In genomic region chr11:129815596-129816461, GRCh38 we compare ENCODE assay signal across 9 cellular contexts. TPM values are rescaled to one million over a fixed set of nuclear protein-coding genes. Genes with fewer than 3 reads are reported as not detected.
A peak's percentile ranks its signal among the peaks of the same experiment; 100 is the strongest.
DNase-seq lines count a peak whose midpoint lies in the region; ATAC-seq and TF ChIP-seq lines count a peak whose summit lies in the region.
"Had no signal": no experiment of that assay in that cellular context is flagged by ENCODE, and none has a peak within 500 bp of the region (broad histone marks: within the 10 kb centered on the region; RNA-seq: fewer than 3 reads in every experiment).

Gene TMEM45B (plus strand): TSS chr11:129815848. CDS start chr11:129852483, 36,635 bp downstream.

- H3K4me1 ChIP-seq in lung (ENCODE audit: control insufficient read depth in 2 of 2, insufficient read depth in 2 of 2, low read length in 2 of 2): no peaks in the 10 kb centered on the region
- H3K4me1 ChIP-seq in thyroid gland: peaks cover 0 to 4% of the 10 kb centered on the region in 2 donors

- H3K9me3 Mint-ChIP-seq in CD4-positive, alpha-beta T cell: peaks cover 3% of the 10 kb centered on the region
- peaks cover 3 to 13% (median 9%) of the 10 kb centered on the region in 5 experiments for H3K9me3 Mint-ChIP-seq in brain

- H3K27me3 ChIP-seq in CD4-positive, alpha-beta T cell (ENCODE audit: control insufficient read depth, insufficient read depth, low read length): peaks cover 5% of the 10 kb centered on the region
- H3K27me3 ChIP-seq in lung (ENCODE audit: control insufficient read depth, insufficient read depth): no peaks in the 10 kb centered on the region
- H3K27me3 ChIP-seq in thyroid gland: no peaks in the 10 kb centered on the region

- TF ChIP-seq POLR2A in thyroid gland (IDR thresholded peaks at IDR 0.05): peak in 1 of 2 donors; percentile 38

- H3K36me3 ChIP-seq in lung (ENCODE audit: control insufficient read depth in 2 of 2, insufficient read depth in 2 of 2, low read length in 2 of 2) (no peaks in the 10 kb centered on the region), thyroid gland (no peaks in the 10 kb centered on the region)

- peaks cover 9% of the 10 kb centered on the region for H3K36me3 Mint-ChIP-seq in CD4-positive, alpha-beta T cell (ENCODE audit: low read depth)
- no peaks in the 10 kb centered on the region for H3K36me3 Mint-ChIP-seq in brain

- no peak for TF ChIP-seq CTCF in CD4-positive, alpha-beta T cell (IDR thresholded peaks at IDR 0.05)
- TF ChIP-seq CTCF in brain (conservative IDR thresholded peaks at IDR 0.05) (no peak), lung (IDR thresholded peaks at IDR 0.05; ENCODE audit: control extremely low read depth, extremely low read depth) (no peak), thyroid gland (IDR thresholded peaks at IDR 0.05) (no peak)

- H3K27me3 Mint-ChIP-seq in CD4-positive, alpha-beta T cell: peaks cover 40% of the 10 kb centered on the region
- H3K27me3 Mint-ChIP-seq in brain: peaks cover 70% of the 10 kb centered on the region

- CTCF ChIA-PET in CD4-positive, alpha-beta T cell (lab: Charles Lee): interaction anchor here (0.6 to 1.4 kb wide), 4 partner anchors 16 to 1118 kb away, joined by 3 read pairs; no protein-coding TSS in a partner anchor

- POLR2A ChIA-PET in CD4-positive, alpha-beta T cell (lab: Charles Lee): interaction anchor here (0.6 to 4.5 kb wide), 11 partner anchors 11 to 188 kb away, joined by 3 to 74 read pairs (median 8); no protein-coding TSS in a partner anchor

- H3K4me3 ChIP-seq in lung (peak within 1 kb of the TSS; percentile 45), thyroid gland (replicated peaks in 1 of 3) (peak within 1 kb of the TSS in 1 of 3 donors; percentile 31)
- H3K4me3 ChIP-seq: SK-N-MC had no signal

- H3K4me3 Mint-ChIP-seq in CD4-positive, alpha-beta T cell: peak within 1 kb of the TSS; percentile 89
- H3K4me3 Mint-ChIP-seq in brain: peak within 1 kb of the TSS in 4 of 5 experiments; percentile 59 to 73 (median 66)

- H3K27ac Mint-ChIP-seq in CD4-positive, alpha-beta T cell: peak within 1 kb of the TSS; percentile 95
- no peak within 1 kb of the TSS for H3K27ac Mint-ChIP-seq in brain

- ATAC-seq in CD4-positive, alpha-beta T cell (ENCODE audit: poor library complexity): peak; percentile 35
- ATAC-seq in lung (ENCODE audit: insufficient read depth, low FRiP score): peak; percentile 84
- no peak for ATAC-seq in HG02678 (IDR thresholded peaks at IDR 0.05; ENCODE audit: unreplicated experiment)
- no peak for ATAC-seq in GM21825 (IDR thresholded peaks at IDR 0.05; ENCODE audit: unreplicated experiment)

- WGBS in lung, 2 donors: 3 to 4% methylated on average over 48 to 68 of the region's 68 CpGs
- WGBS in thyroid gland, 2 donors: 1 to 3% methylated on average over 21 to 28 of the region's 68 CpGs

- peaks cover 58% of the 10 kb centered on the region for H3K4me1 Mint-ChIP-seq in CD4-positive, alpha-beta T cell (ENCODE audit: low read depth)
- H3K4me1 Mint-ChIP-seq in brain: no peaks in the 10 kb centered on the region

- intact Hi-C loops in CD4-positive, alpha-beta T cell (cut with DNase I, micrococcal nuclease): loop anchor here (2.0 to 10.0 kb wide), 4 partner anchors 36 to 189 kb away; partner anchors contain the start of genes NFRKB (in 1 of the 2) and PRDM10 (in 1 of the 2)
- intact Hi-C loops in thyroid gland (cut with DNase I): no loop called here

- H3K27ac ChIP-seq in CD4-positive, alpha-beta T cell (ENCODE audit: low read depth, low read length): no peak within 1 kb of the TSS
- H3K27ac ChIP-seq in lung (ENCODE audit: low read depth in 1 of 2, low read length in 1 of 2) (peak within 1 kb of the TSS in 1 of 2 donors; percentile 65), thyroid gland (peak within 1 kb of the TSS in 2 of 3 donors; percentile 49 to 62)
- H3K27ac ChIP-seq: SK-N-MC had no signal

- H3K9me3 ChIP-seq in CD4-positive, alpha-beta T cell (ENCODE audit: control insufficient read depth, low read length): no peaks in the 10 kb centered on the region
- peaks cover 0 to 2% of the 10 kb centered on the region in 2 donors for H3K9me3 ChIP-seq in lung (ENCODE audit: control insufficient read depth in 2 of 2, insufficient read depth in 1 of 2, low read length in 1 of 2)
- no peaks in the 10 kb centered on the region for H3K9me3 ChIP-seq in thyroid gland

- peak in 9 of 10 experiments; percentile 14 to 50 (median 22) for DNase-seq in CD4-positive, alpha-beta T cell
- DNase-seq in NCI-H748 treated with DMSO at 0.1 percent for 48 hours (lab: John Stamatoyannopoulos, UW) (peak; percentile 12), lung (ENCODE audit: low spot score) (peak; percentile 64), thyroid gland (peak; percentile 73 to 81), NCI-H2171 treated with DMSO at 0.1 percent for 48 hours (lab: John Stamatoyannopoulos, UW) (no peak)

RNA-seq across cellular contexts. Expression of gene TMEM45B, which starts in this region (rescaled TPM):
- total RNA-seq in CD4-positive, alpha-beta T cell: 1 to 10 TPM; 1.7 to 1.9 TPM
- polyA plus RNA-seq in brain (ENCODE audit: insufficient read depth, low read depth, low replicate concordance): 4.7 TPM
- 10 to 100 TPM; 11.6 to 20.5 TPM for total RNA-seq in lung
- polyA plus RNA-seq in lung: 10 to 100 TPM; 15.0 to 17.0 TPM
- total RNA-seq in thyroid gland: 10 to 100 TPM in 3 of 4 donors, 1 to 10 TPM in 1; 8.1 to 28.1 (median 21.9) TPM

Comparison
In these comparisons a context has a peak if more than half of its experiments do, and no peak if none do; other contexts are left out.
1. ATAC-seq: peak in CD4-positive, alpha-beta T cell (single experiment) and lung (single experiment); none in HG02678 (single experiment) and GM21825 (single experiment).